7 cellular contexts compared by ENCODE assay signal in genomic region chr6:20404641-20405032, GRCh38.
DNase-seq lines count a peak whose midpoint lies in the region; ATAC-seq and TF ChIP-seq lines count a peak whose summit lies in the region.

No MANE protein-coding gene starts in this region.

- H3K4me3 Mint-ChIP-seq in T-helper 1 cell treated with Interleukin-12 subunit alpha and Interleukin-12 subunit beta and Interleukin-4 antibody, amounts not matched to agents 30 μg/mL and 1 μg/mL, for 36 hours = peak overlapping the region; percentile 98

- peaks cover 62% of the 10 kb centered on the region for H3K4me1 Mint-ChIP-seq in T-helper 1 cell treated with Interleukin-12 subunit alpha and Interleukin-12 subunit beta and Interleukin-4 antibody, amounts not matched to agents 30 μg/mL and 1 μg/mL, for 36 hours (ENCODE audit: low read depth)

- peaks cover 24% of the 10 kb centered on the region for H3K36me3 Mint-ChIP-seq in T-helper 1 cell treated with Interleukin-12 subunit alpha and Interleukin-12 subunit beta and Interleukin-4 antibody, amounts not matched to agents 30 μg/mL and 1 μg/mL, for 36 hours (ENCODE audit: low read depth)

- H3K27me3 Mint-ChIP-seq in T-helper 1 cell treated with Interleukin-12 subunit alpha and Interleukin-12 subunit beta and Interleukin-4 antibody, amounts not matched to agents 30 μg/mL and 1 μg/mL, for 36 hours (ENCODE audit: low read depth) = no peaks in the 10 kb centered on the region

- peak; percentile 27 for ATAC-seq in HG02678 (IDR thresholded peaks at IDR 0.05; ENCODE audit: unreplicated experiment)

- no peaks in the 10 kb centered on the region for H3K9me3 Mint-ChIP-seq in T-helper 1 cell treated with Interleukin-12 subunit alpha and Interleukin-12 subunit beta and Interleukin-4 antibody, amounts not matched to agents 30 μg/mL and 1 μg/mL, for 36 hours

- peak overlapping the region; percentile 98 for H3K27ac Mint-ChIP-seq in T-helper 1 cell treated with Interleukin-12 subunit alpha and Interleukin-12 subunit beta and Interleukin-4 antibody, amounts not matched to agents 30 μg/mL and 1 μg/mL, for 36 hours

- peak; percentile 72 for TF ChIP-seq CTCF in GM12872 (IDR thresholded peaks at IDR 0.05; ENCODE audit: insufficient read depth, low read depth, low read length)

- peak; percentile 72 for DNase-seq in NCI-H1436 (lab: John Stamatoyannopoulos, UW)
- peak; percentile 79 for DNase-seq in astrocyte of the hippocampus (ENCODE audit: low read depth, low spot score)
- DNase-seq in islet precursor cell = peak; percentile 89
- peak; percentile 57 to 73 for DNase-seq in stimulated activated CD4-positive, alpha-beta T cell treated with anti-CD3 and anti-CD28 coated beads, Interleukin-4, amount 100 ng/mL, for 4 hours

Comparison
In these comparisons a context has a peak if more than half of its experiments do, and no peak if none do; other contexts are left out.
1. Peak in every context shown above with its lines: DNase-seq and ATAC-seq.